In genomic region chr2:96549967-96550786, GRCh38 we compare ENCODE assay signal across 8 cellular contexts. TPM values are rescaled to one million over a fixed set of nuclear protein-coding genes. Genes with fewer than 3 reads are reported as not detected.
A peak's percentile ranks its signal among the peaks of the same experiment; 100 is the strongest.
DNase-seq lines count a peak whose midpoint lies in the region; ATAC-seq and TF ChIP-seq lines count a peak whose summit lies in the region.

No MANE protein-coding gene starts in this region.

- POLR2A ChIA-PET in WTC11 (lab: Charles Lee) = interaction anchor here (0.8 to 1.1 kb wide), 2 partner anchors 11 to 13 kb away, joined by 3 read pairs; no protein-coding TSS in a partner anchor

- H3K4me3 Mint-ChIP-seq in activated CD8-positive, alpha-beta memory T cell treated with anti-CD3 and anti-CD28 coated beads, Interleukin-2, amount 10 ng/mL, durations not matched to agents 7 days and 5 days = no peak overlapping the region
- H3K4me3 Mint-ChIP-seq in WTC11 (no peak overlapping the region), type B pancreatic cell (no peak overlapping the region)

- TF ChIP-seq CTCF in WTC11 (IDR thresholded peaks at IDR 0.05) = peak; percentile 95
- peak; percentile 52 for TF ChIP-seq CTCF in type B pancreatic cell (conservative IDR thresholded peaks at IDR 0.05)

- peaks cover 54% of the 10 kb centered on the region for H3K4me1 Mint-ChIP-seq in activated CD8-positive, alpha-beta memory T cell treated with anti-CD3 and anti-CD28 coated beads, Interleukin-2, amount 10 ng/mL, durations not matched to agents 7 days and 5 days
- H3K4me1 Mint-ChIP-seq in WTC11 (peaks cover 29% of the 10 kb centered on the region), type B pancreatic cell (ENCODE audit: unreplicated experiment) (peaks cover 7% of the 10 kb centered on the region)

- H3K27me3 Mint-ChIP-seq in activated CD8-positive, alpha-beta memory T cell treated with anti-CD3 and anti-CD28 coated beads, Interleukin-2, amount 10 ng/mL, durations not matched to agents 7 days and 5 days = no peaks in the 10 kb centered on the region
- no peaks in the 10 kb centered on the region; the same call in 1 of the 2 replicates for H3K27me3 Mint-ChIP-seq in WTC11 (ENCODE audit: low read depth)
- H3K27me3 Mint-ChIP-seq in type B pancreatic cell = no peaks in the 10 kb centered on the region

- peak overlapping the region; percentile 20; the same call in 1 of the 2 replicates for H3K4me3 ChIP-seq in iPS-18c (ENCODE audit: insufficient read depth, low read depth, low read length)

- H3K27ac Mint-ChIP-seq in activated CD8-positive, alpha-beta memory T cell treated with anti-CD3 and anti-CD28 coated beads, Interleukin-2, amount 10 ng/mL, durations not matched to agents 7 days and 5 days = no peak overlapping the region
- no peak overlapping the region for H3K27ac Mint-ChIP-seq in WTC11
- H3K27ac Mint-ChIP-seq in type B pancreatic cell = no peak overlapping the region

- no peaks in the 10 kb centered on the region for H3K9me3 Mint-ChIP-seq in activated CD8-positive, alpha-beta memory T cell treated with anti-CD3 and anti-CD28 coated beads, Interleukin-2, amount 10 ng/mL, durations not matched to agents 7 days and 5 days (ENCODE audit: low read depth)
- H3K9me3 Mint-ChIP-seq in WTC11 = peaks cover 9% of the 10 kb centered on the region
- no peaks in the 10 kb centered on the region for H3K9me3 Mint-ChIP-seq in type B pancreatic cell

- ATAC-seq in activated CD8-positive, alpha-beta memory T cell treated with anti-CD3 and anti-CD28 coated beads, Interleukin-2, amount 10 ng/mL, durations not matched to agents 7 days and 5 days = no peak
- peak; percentile 44 for ATAC-seq in WTC11
- ATAC-seq in GM19397 (IDR thresholded peaks at IDR 0.05; ENCODE audit: unreplicated experiment) = no peak

- DNase-seq in activated CD8-positive, alpha-beta memory T cell treated with anti-CD3 and anti-CD28 coated beads, Interleukin-2, amount 50 U/mL, for 48 hours = peak; percentile 65
- no peak for DNase-seq in activated CD8-positive, alpha-beta memory T cell treated with anti-CD3 and anti-CD28 coated beads, Interleukin-2, amount 10 ng/mL, durations not matched to agents 7 days and 5 days
- DNase-seq in WTC11 (ENCODE audit: low spot score) (peak; percentile 90), type B pancreatic cell (ENCODE audit: extremely low spot score, unreplicated experiment) (no peak), AML-193 (lab: John Stamatoyannopoulos, UW) (no peak), HK-2 (ENCODE audit: unreplicated experiment) (no peak)

- H3K9me3 ChIP-seq in iPS-18c (ENCODE audit: control insufficient read depth, insufficient read depth, low read length) = no peaks in the 10 kb centered on the region

- CTCF ChIA-PET in activated CD8-positive, alpha-beta memory T cell treated with anti-CD3 and anti-CD28 coated beads, Interleukin-2, amount 10 ng/mL, durations not matched to agents 7 days and 5 days (lab: Charles Lee) = interaction anchor here (1.0 to 6.5 kb wide), 3 partner anchors 9 to 37 kb away, joined by 3 to 85 read pairs (median 3); no protein-coding TSS in a partner anchor
- CTCF ChIA-PET in WTC11 (lab: Charles Lee) = interaction anchor here (0.6 to 4.4 kb wide), 55 partner anchors 9 to 450 kb away, joined by 3 to 117 read pairs (median 5); partner anchors contain the start of genes ANKRD39, ARID5A, CNNM3 and CNNM4

- H3K36me3 Mint-ChIP-seq in activated CD8-positive, alpha-beta memory T cell treated with anti-CD3 and anti-CD28 coated beads, Interleukin-2, amount 10 ng/mL, durations not matched to agents 7 days and 5 days = peaks cover 27% of the 10 kb centered on the region
- H3K36me3 Mint-ChIP-seq in WTC11 (peaks cover 9% of the 10 kb centered on the region), type B pancreatic cell (peaks cover 9% of the 10 kb centered on the region)

TF ChIP-seq in WTC11, 78 proteins besides CTCF, POLR2A, EP300 and RAD21 (continues in another document):
- TF ChIP-seq AR (CRISPR knock-in tag; IDR thresholded peaks at IDR 0.05) (no peak), ATF3 (CRISPR knock-in tag; conservative IDR thresholded peaks at IDR 0.05) (no peak), IRF2 (CRISPR knock-in tag; IDR thresholded peaks at IDR 0.05; ENCODE audit: borderline replicate concordance, low read depth) (no peak), ERG (CRISPR knock-in tag; IDR thresholded peaks at IDR 0.05) (no peak), OVOL2 (CRISPR knock-in tag; IDR thresholded peaks at IDR 0.05; ENCODE audit: borderline replicate concordance) (no peak), RELA (CRISPR knock-in tag; IDR thresholded peaks at IDR 0.05; ENCODE audit: borderline replicate concordance) (no peak), ELF4 (CRISPR knock-in tag; IDR thresholded peaks at IDR 0.05; ENCODE audit: low read depth) (no peak), IRF1 (CRISPR knock-in tag; IDR thresholded peaks at IDR 0.05) (no peak), NFYB (CRISPR knock-in tag; conservative IDR thresholded peaks at IDR 0.05; ENCODE audit: low read depth) (no peak), SOX15 (CRISPR knock-in tag; IDR thresholded peaks at IDR 0.05) (no peak), STAT6 (CRISPR knock-in tag; conservative IDR thresholded peaks at IDR 0.05; ENCODE audit: low read depth) (no peak), CREM (CRISPR knock-in tag; IDR thresholded peaks at IDR 0.05) (no peak), ZNF138 (CRISPR knock-in tag; conservative IDR thresholded peaks at IDR 0.05) (peak; percentile 86; the same call in 1 of the 2 replicates)

RNA-seq across cellular contexts. Expression of gene ARID5A, which starts 13.6 kb away (rescaled TPM):
- total RNA-seq in activated CD8-positive, alpha-beta memory T cell treated with anti-CD3 and anti-CD28 coated beads, Interleukin-2, amount 10 ng/mL, durations not matched to agents 7 days and 5 days = 10 to 100 TPM; 57.9 to 70.5 TPM
- total RNA-seq in WTC11 (2021) = 8.5 to 13.9 TPM (median 10.1 TPM) in 3 replicates
- total RNA-seq in type B pancreatic cell (ENCODE audit: low replicate concordance) = 5.1 and 11.9 TPM in 2 replicates

RNA-seq across cellular contexts. Expression of gene NEURL3, which starts 45.0 kb away (rescaled TPM):
- under 1 TPM; 0.38 to 0.52 TPM for total RNA-seq in activated CD8-positive, alpha-beta memory T cell treated with anti-CD3 and anti-CD28 coated beads, Interleukin-2, amount 10 ng/mL, durations not matched to agents 7 days and 5 days
- total RNA-seq in WTC11 (2021) = not detected in 3 replicates
- total RNA-seq in type B pancreatic cell (ENCODE audit: low replicate concordance) = 1.1 and 2.5 TPM in 2 replicates

Comparison
In these comparisons a context has a peak if more than half of its experiments do, and no peak if none do; other contexts are left out.
1. DNase-seq: peak in activated CD8-positive, alpha-beta memory T cell treated with anti-CD3 and anti-CD28 coated beads, Interleukin-2, amount 50 U/mL, for 48 hours (single experiment) and WTC11 (single experiment); none in activated CD8-positive, alpha-beta memory T cell treated with anti-CD3 and anti-CD28 coated beads, Interleukin-2, amount 10 ng/mL, durations not matched to agents 7 days and 5 days (single experiment), type B pancreatic cell (single experiment), AML-193 (0 of 2) and HK-2 (single experiment).